In genomic region chr11:62774407-62774806, GRCh38 we compare ENCODE assay signal across 26 cellular contexts.
"Had no signal": no experiment of that assay in that cellular context is flagged by ENCODE, and none has a peak within 500 bp of the region (broad histone marks: within the 10 kb centered on the region; RNA-seq: fewer than 3 reads in every experiment).

No MANE protein-coding gene starts in this region.

- H3K27me3 ChIP-seq: cardiac muscle cell, esophagus muscularis mucosa, gastroesophageal sphincter, tibial artery had no signal

- FAIRE-seq: islet of Langerhans had no signal

- H3K27ac ChIP-seq: cardiac muscle cell, esophagus muscularis mucosa, gastroesophageal sphincter, parathyroid adenoma, skin epidermis, tibial artery, WERI-Rb-1 had no signal

- ATAC-seq: gastroesophageal sphincter; left colon; mucosa of descending colon; right cardiac atrium; stimulated activated naive CD8-positive, alpha-beta T cell treated with anti-CD3 and anti-CD28 coated beads, Interleukin-15, amount 100 ng/mL, for 72 hours; T-cell had no signal

- H3K79me2 ChIP-seq: parathyroid adenoma had no signal

- H3K27me3 Mint-ChIP-seq: activated naive CD8-positive, alpha-beta T cell treated with anti-CD3 and anti-CD28 coated beads, Interleukin-2, amount 10 ng/mL, durations not matched to agents 7 days and 5 days; naive B cell; stimulated activated naive CD8-positive, alpha-beta T cell treated with anti-CD3 and anti-CD28 coated beads, Interleukin-15, amount 100 ng/mL, for 72 hours; T-cell had no signal

- H3K9ac ChIP-seq: parathyroid adenoma had no signal

- H3K4me3 Mint-ChIP-seq: activated naive CD8-positive, alpha-beta T cell treated with anti-CD3 and anti-CD28 coated beads, Interleukin-2, amount 10 ng/mL, durations not matched to agents 7 days and 5 days; T-cell; T-helper 2 cell treated with Interferon-gamma antibody and Interleukin-4, amounts not matched to agents 5 μg/mL and 100 μg/mL, for 36 hours had no signal

- DNase-seq: activated CD4-positive, alpha-beta T cell treated with anti-CD3 and anti-CD28 coated beads for 1 hour; activated CD4-positive, alpha-beta T cell treated with anti-CD3 and anti-CD28 coated beads, Interleukin-2, amount 50 U/mL, for 1 hour; activated naive CD4-positive, alpha-beta T cell treated with Interleukin-2 at 50 U/mL for 16 hours; activated naive CD8-positive, alpha-beta T cell treated with anti-CD3 and anti-CD28 coated beads, Interleukin-2, amount 10 ng/mL, durations not matched to agents 7 days and 5 days; activated T-cell treated with anti-CD3 and anti-CD28 coated beads, Interleukin-2, amount 50 U/mL, for 48 hours; amniotic stem cell; effector CD8-positive, alpha-beta T cell; head of caudate nucleus; hypothalamus; left colon; mesenchymal stem cell; naive B cell; stimulated activated CD4-positive, alpha-beta T cell treated with anti-CD3 and anti-CD28 coated beads, Interleukin-1b, Interleukin-23, amount 100 ng/mL, for 48 hours; stimulated activated naive CD8-positive, alpha-beta T cell treated with anti-CD3 and anti-CD28 coated beads, Interleukin-15, amount 100 ng/mL, for 72 hours; T-cell; tibial artery; WERI-Rb-1 had no signal

- H3K27ac Mint-ChIP-seq: T-cell had no signal

- H3K9me3 ChIP-seq: esophagus muscularis mucosa, gastroesophageal sphincter, mucosa of descending colon, tibial artery had no signal

- H3K4me3 ChIP-seq: cardiac muscle cell, esophagus muscularis mucosa, gastroesophageal sphincter, mucosa of descending colon, skin epidermis, tibial artery had no signal

- H3K9me3 Mint-ChIP-seq: activated naive CD8-positive, alpha-beta T cell treated with anti-CD3 and anti-CD28 coated beads, Interleukin-2, amount 10 ng/mL, durations not matched to agents 7 days and 5 days; naive B cell; stimulated activated naive CD8-positive, alpha-beta T cell treated with anti-CD3 and anti-CD28 coated beads, Interleukin-15, amount 100 ng/mL, for 72 hours; T-cell; T-helper 2 cell treated with Interferon-gamma antibody and Interleukin-4, amounts not matched to agents 5 μg/mL and 100 μg/mL, for 36 hours had no signal

- H2AFZ ChIP-seq: parathyroid adenoma had no signal
